Comparison of ENCODE assay signal across 1 cellular context in the genomic region with DNA sequence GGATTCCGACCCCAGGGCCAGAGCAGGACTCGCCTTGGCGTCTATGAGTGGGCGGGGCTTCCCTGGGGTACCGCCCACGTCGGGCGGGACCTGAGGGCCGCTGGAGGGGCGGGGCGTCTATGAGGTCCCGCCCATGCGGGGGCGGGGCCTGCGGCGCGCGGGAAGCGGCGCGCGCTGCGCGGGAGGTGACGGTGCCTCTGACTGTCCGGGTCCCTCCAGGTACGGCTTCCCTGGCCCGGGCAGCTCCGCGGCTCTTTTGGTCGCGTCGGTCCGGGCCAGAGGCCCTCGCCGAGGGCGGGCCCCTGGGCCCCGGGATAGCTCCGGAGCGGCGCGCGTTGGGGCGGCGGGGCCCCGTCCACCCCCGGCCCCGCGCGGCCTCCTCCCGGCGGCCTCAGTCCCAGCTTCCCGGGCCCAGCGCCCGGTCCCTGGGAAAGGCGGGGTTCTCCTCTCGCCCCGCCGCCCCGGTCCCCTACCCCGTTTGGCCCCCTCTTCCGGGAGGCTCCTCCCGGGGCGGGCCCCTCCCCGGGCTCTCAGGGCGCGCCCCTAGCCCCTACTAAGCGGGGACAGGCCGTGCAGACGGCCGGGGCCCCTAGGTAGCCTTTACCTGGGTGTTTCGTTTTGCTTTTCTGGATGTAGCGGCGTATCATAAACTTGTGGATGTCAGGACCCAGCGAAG.
TF ChIP-seq lines count a peak whose summit lies in the region.

A gene (plus strand): TSS at position 160 of the 676 bp plus-strand sequence. CDS start 745 bp downstream, outside the sequence.

TF ChIP-seq in GM12878, 131 proteins besides CTCF, POLR2A, EP300 and RAD21 (continued from another document and continues in another):
- TF ChIP-seq, protein P1, sequence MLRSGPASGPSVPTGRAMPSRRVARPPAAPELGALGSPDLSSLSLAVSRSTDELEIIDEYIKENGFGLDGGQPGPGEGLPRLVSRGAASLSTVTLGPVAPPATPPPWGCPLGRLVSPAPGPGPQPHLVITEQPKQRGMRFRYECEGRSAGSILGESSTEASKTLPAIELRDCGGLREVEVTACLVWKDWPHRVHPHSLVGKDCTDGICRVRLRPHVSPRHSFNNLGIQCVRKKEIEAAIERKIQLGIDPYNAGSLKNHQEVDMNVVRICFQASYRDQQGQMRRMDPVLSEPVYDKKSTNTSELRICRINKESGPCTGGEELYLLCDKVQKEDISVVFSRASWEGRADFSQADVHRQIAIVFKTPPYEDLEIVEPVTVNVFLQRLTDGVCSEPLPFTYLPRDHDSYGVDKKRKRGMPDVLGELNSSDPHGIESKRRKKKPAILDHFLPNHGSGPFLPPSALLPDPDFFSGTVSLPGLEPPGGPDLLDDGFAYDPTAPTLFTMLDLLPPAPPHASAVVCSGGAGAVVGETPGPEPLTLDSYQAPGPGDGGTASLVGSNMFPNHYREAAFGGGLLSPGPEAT (IDR thresholded peaks at IDR 0.05; ENCODE audit: low read depth), result no peak
- 0 out of 2 replicates have a peak, but pooled peaks have one; percentile 46 for TF ChIP-seq SMARCA5 (IDR thresholded peaks at IDR 0.05)
- peak; percentile 81 for TF ChIP-seq SP1 (IDR thresholded peaks at IDR 0.05; ENCODE audit: low read depth, low read length)
- TF ChIP-seq, protein P2, sequence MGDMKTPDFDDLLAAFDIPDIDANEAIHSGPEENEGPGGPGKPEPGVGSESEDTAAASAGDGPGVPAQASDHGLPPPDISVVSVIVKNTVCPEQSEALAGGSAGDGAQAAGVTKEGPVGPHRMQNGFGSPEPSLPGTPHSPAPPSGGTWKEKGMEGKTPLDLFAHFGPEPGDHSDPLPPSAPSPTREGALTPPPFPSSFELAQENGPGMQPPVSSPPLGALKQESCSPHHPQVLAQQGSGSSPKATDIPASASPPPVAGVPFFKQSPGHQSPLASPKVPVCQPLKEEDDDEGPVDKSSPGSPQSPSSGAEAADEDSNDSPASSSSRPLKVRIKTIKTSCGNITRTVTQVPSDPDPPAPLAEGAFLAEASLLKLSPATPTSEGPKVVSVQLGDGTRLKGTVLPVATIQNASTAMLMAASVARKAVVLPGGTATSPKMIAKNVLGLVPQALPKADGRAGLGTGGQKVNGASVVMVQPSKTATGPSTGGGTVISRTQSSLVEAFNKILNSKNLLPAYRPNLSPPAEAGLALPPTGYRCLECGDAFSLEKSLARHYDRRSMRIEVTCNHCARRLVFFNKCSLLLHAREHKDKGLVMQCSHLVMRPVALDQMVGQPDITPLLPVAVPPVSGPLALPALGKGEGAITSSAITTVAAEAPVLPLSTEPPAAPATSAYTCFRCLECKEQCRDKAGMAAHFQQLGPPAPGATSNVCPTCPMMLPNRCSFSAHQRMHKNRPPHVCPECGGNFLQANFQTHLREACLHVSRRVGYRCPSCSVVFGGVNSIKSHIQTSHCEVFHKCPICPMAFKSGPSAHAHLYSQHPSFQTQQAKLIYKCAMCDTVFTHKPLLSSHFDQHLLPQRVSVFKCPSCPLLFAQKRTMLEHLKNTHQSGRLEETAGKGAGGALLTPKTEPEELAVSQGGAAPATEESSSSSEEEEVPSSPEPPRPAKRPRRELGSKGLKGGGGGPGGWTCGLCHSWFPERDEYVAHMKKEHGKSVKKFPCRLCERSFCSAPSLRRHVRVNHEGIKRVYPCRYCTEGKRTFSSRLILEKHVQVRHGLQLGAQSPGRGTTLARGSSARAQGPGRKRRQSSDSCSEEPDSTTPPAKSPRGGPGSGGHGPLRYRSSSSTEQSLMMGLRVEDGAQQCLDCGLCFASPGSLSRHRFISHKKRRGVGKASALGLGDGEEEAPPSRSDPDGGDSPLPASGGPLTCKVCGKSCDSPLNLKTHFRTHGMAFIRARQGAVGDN (IDR thresholded peaks at IDR 0.05), result peak; percentile 48; the same call in 1 of the 2 replicates
- peak; percentile 58 for TF ChIP-seq CREB1 (IDR thresholded peaks at IDR 0.05; ENCODE audit: low read depth)
- TF ChIP-seq PML (IDR thresholded peaks at IDR 0.05; ENCODE audit: low read length), result 0 out of 2 replicates have a peak, but pooled peaks have one; percentile 34
- peak; percentile 79 for TF ChIP-seq LARP7 (IDR thresholded peaks at IDR 0.05)
- peak; percentile 67 for TF ChIP-seq IKZF1 (conservative IDR thresholded peaks at IDR 0.05)
- TF ChIP-seq NR2C1 (IDR thresholded peaks at IDR 0.05), result no peak
- 0 out of 2 replicates have a peak, but pooled peaks have one; percentile 46 for TF ChIP-seq ZNF207 (IDR thresholded peaks at IDR 0.05; ENCODE audit: borderline replicate concordance)
- TF ChIP-seq EZH2 (IDR thresholded peaks at IDR 0.05; ENCODE audit: borderline replicate concordance, control insufficient read depth, low read depth, low read length), result no peak
- TF ChIP-seq JUND (IDR thresholded peaks at IDR 0.05; ENCODE audit: low read depth, low read length), result no peak
- TF ChIP-seq RELA (IDR thresholded peaks at IDR 0.05; ENCODE audit: borderline replicate concordance, partially characterized antibody), result peak; percentile 39
- TF ChIP-seq GATAD2B (conservative IDR thresholded peaks at IDR 0.05; ENCODE audit: low read depth), result 0 out of 2 replicates have a peak, but pooled peaks have one; percentile 67
- peak; percentile 21 to 93 for TF ChIP-seq EGR1 (IDR thresholded peaks at IDR 0.05; ENCODE audit: borderline replicate concordance in 1 of 2, low read depth in 2 of 2, low read length in 2 of 2)
- TF ChIP-seq, protein P3, sequence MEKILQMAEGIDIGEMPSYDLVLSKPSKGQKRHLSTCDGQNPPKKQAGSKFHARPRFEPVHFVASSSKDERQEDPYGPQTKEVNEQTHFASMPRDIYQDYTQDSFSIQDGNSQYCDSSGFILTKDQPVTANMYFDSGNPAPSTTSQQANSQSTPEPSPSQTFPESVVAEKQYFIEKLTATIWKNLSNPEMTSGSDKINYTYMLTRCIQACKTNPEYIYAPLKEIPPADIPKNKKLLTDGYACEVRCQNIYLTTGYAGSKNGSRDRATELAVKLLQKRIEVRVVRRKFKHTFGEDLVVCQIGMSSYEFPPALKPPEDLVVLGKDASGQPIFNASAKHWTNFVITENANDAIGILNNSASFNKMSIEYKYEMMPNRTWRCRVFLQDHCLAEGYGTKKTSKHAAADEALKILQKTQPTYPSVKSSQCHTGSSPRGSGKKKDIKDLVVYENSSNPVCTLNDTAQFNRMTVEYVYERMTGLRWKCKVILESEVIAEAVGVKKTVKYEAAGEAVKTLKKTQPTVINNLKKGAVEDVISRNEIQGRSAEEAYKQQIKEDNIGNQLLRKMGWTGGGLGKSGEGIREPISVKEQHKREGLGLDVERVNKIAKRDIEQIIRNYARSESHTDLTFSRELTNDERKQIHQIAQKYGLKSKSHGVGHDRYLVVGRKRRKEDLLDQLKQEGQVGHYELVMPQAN (conservative IDR thresholded peaks at IDR 0.05), result peak; percentile 77; the same call in 1 of the 2 replicates
- TF ChIP-seq POU2F2 (IDR thresholded peaks at IDR 0.05; ENCODE audit: borderline replicate concordance, low read depth, low read length), result 0 out of 3 replicates have a peak, but pooled peaks have one; percentile 17
- TF ChIP-seq CREM (IDR thresholded peaks at IDR 0.05; ENCODE audit: low read depth), result peak; percentile 21; the same call in 1 of the 2 replicates
- TF ChIP-seq, protein P4, sequence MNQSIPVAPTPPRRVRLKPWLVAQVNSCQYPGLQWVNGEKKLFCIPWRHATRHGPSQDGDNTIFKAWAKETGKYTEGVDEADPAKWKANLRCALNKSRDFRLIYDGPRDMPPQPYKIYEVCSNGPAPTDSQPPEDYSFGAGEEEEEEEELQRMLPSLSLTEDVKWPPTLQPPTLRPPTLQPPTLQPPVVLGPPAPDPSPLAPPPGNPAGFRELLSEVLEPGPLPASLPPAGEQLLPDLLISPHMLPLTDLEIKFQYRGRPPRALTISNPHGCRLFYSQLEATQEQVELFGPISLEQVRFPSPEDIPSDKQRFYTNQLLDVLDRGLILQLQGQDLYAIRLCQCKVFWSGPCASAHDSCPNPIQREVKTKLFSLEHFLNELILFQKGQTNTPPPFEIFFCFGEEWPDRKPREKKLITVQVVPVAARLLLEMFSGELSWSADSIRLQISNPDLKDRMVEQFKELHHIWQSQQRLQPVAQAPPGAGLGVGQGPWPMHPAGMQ (IDR thresholded peaks at IDR 0.05; ENCODE audit: borderline replicate concordance), result no peak
- no peak for TF ChIP-seq MEF2A (IDR thresholded peaks at IDR 0.05; ENCODE audit: insufficient read depth, low read depth, low read length)
- peak; percentile 66 for TF ChIP-seq POLR2AphosphoS5 (IDR thresholded peaks at IDR 0.05; ENCODE audit: low read length)
- TF ChIP-seq, protein P5, sequence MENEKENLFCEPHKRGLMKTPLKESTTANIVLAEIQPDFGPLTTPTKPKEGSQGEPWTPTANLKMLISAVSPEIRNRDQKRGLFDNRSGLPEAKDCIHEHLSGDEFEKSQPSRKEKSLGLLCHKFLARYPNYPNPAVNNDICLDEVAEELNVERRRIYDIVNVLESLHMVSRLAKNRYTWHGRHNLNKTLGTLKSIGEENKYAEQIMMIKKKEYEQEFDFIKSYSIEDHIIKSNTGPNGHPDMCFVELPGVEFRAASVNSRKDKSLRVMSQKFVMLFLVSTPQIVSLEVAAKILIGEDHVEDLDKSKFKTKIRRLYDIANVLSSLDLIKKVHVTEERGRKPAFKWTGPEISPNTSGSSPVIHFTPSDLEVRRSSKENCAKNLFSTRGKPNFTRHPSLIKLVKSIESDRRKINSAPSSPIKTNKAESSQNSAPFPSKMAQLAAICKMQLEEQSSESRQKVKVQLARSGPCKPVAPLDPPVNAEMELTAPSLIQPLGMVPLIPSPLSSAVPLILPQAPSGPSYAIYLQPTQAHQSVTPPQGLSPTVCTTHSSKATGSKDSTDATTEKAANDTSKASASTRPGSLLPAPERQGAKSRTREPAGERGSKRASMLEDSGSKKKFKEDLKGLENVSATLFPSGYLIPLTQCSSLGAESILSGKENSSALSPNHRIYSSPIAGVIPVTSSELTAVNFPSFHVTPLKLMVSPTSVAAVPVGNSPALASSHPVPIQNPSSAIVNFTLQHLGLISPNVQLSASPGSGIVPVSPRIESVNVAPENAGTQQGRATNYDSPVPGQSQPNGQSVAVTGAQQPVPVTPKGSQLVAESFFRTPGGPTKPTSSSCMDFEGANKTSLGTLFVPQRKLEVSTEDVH (IDR thresholded peaks at IDR 0.05; ENCODE audit: low read depth, partially characterized antibody), result no peak
- TF ChIP-seq, protein P6, sequence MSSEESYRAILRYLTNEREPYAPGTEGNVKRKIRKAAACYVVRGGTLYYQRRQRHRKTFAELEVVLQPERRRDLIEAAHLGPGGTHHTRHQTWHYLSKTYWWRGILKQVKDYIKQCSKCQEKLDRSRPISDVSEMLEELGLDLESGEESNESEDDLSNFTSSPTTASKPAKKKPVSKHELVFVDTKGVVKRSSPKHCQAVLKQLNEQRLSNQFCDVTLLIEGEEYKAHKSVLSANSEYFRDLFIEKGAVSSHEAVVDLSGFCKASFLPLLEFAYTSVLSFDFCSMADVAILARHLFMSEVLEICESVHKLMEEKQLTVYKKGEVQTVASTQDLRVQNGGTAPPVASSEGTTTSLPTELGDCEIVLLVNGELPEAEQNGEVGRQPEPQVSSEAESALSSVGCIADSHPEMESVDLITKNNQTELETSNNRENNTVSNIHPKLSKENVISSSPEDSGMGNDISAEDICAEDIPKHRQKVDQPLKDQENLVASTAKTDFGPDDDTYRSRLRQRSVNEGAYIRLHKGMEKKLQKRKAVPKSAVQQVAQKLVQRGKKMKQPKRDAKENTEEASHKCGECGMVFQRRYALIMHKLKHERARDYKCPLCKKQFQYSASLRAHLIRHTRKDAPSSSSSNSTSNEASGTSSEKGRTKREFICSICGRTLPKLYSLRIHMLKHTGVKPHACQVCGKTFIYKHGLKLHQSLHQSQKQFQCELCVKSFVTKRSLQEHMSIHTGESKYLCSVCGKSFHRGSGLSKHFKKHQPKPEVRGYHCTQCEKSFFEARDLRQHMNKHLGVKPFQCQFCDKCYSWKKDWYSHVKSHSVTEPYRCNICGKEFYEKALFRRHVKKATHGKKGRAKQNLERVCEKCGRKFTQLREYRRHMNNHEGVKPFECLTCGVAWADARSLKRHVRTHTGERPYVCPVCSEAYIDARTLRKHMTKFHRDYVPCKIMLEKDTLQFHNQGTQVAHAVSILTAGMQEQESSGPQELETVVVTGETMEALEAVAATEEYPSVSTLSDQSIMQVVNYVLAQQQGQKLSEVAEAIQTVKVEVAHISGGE (CRISPR knock-in tag; IDR thresholded peaks at IDR 0.05), result peak; percentile 65
- TF ChIP-seq, protein P7, sequence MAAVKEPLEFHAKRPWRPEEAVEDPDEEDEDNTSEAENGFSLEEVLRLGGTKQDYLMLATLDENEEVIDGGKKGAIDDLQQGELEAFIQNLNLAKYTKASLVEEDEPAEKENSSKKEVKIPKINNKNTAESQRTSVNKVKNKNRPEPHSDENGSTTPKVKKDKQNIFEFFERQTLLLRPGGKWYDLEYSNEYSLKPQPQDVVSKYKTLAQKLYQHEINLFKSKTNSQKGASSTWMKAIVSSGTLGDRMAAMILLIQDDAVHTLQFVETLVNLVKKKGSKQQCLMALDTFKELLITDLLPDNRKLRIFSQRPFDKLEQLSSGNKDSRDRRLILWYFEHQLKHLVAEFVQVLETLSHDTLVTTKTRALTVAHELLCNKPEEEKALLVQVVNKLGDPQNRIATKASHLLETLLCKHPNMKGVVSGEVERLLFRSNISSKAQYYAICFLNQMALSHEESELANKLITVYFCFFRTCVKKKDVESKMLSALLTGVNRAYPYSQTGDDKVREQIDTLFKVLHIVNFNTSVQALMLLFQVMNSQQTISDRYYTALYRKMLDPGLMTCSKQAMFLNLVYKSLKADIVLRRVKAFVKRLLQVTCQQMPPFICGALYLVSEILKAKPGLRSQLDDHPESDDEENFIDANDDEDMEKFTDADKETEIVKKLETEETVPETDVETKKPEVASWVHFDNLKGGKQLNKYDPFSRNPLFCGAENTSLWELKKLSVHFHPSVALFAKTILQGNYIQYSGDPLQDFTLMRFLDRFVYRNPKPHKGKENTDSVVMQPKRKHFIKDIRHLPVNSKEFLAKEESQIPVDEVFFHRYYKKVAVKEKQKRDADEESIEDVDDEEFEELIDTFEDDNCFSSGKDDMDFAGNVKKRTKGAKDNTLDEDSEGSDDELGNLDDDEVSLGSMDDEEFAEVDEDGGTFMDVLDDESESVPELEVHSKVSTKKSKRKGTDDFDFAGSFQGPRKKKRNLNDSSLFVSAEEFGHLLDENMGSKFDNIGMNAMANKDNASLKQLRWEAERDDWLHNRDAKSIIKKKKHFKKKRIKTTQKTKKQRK (IDR thresholded peaks at IDR 0.05; ENCODE audit: low read depth, low read length), result no peak
- TF ChIP-seq NRF1 (conservative IDR thresholded peaks at IDR 0.05; ENCODE audit: low read depth, low read length), result 0 out of 2 replicates have a peak, but pooled peaks have one; percentile 31
- no peak for TF ChIP-seq POLR2AphosphoS2 (IDR thresholded peaks at IDR 0.05; ENCODE audit: low read depth, low read length)
- TF ChIP-seq BACH1 (IDR thresholded peaks at IDR 0.05; ENCODE audit: borderline replicate concordance), result 0 out of 2 replicates have a peak, but pooled peaks have one; percentile 55
